In the genomic region with DNA sequence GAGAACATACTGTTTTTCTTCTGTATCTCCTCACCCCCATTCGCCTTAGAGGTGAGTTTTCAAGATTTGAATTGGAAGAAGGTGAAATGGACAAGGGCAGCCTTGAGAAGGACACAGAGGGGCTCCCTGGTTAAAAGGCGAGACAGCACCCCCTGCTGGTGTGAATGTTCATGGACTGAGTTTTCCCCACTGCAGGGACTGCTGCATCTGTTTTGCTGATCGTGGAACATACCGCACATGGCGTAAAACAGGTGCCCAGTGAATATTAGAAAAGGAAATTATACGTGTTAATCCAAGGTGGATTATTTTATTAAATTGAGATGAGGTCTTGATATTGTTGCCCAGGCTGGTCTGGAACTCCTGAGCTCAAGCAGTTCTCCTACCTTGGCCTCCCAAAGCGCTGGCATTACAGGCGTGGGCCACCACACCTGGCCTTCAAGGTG, we compare ENCODE assay signal across 8 cellular contexts. TPM values are rescaled to one million over a fixed set of nuclear protein-coding genes. Genes with fewer than 3 reads are reported as not detected.
DNase-seq lines count a peak whose midpoint lies in the region; ATAC-seq and TF ChIP-seq lines count a peak whose summit lies in the region.

No MANE protein-coding gene starts in this region.

- in situ Hi-C loops in GM13977 (cut with MboI; ENCODE audit: low pct_unique_long_range_greater_than_20kb, low sequenced_read_pairs, unreplicated experiment) = loop anchor here (25.0 kb wide), 1 partner anchor 267 kb away; a partner anchor contains a TSS

- WGBS in lung, 2 donors = 61% methylated on average over 8 of the region's 8 CpGs

- peaks cover 0 to 2% of the 10 kb centered on the region in 2 donors for H3K9me3 ChIP-seq in lung (ENCODE audit: control insufficient read depth in 2 of 2, insufficient read depth in 1 of 2, low read length in 1 of 2)

- DNase-seq in A172 (ENCODE audit: low spot score) = peak; percentile 63
- peak; percentile 68 for DNase-seq in GM13977 (ENCODE audit: low spot score)
- peak; percentile 1 for DNase-seq in NCI-H446 treated with DMSO at 0.1 percent for 48 hours (lab: John Stamatoyannopoulos, UW)
- peak; percentile 64 to 69 for DNase-seq in activated CD4-positive, alpha-beta T cell treated with anti-CD3 and anti-CD28 coated beads, Interleukin-2, amount 50 U/mL, for 24 hours (ENCODE audit: low read depth in 1 of 2, low spot score in 1 of 2)
- peak; percentile 89 for DNase-seq in dermis blood vessel endothelial cell
- peak; percentile 76 for DNase-seq in lung (ENCODE audit: low spot score)
- peak; percentile 33 for DNase-seq in stimulated activated CD8-positive, alpha-beta memory T cell treated with anti-CD3 and anti-CD28 coated beads, Interleukin-12 subunit alpha, Interleukin-12 subunit beta, amount 100 ng/mL, for 4 hours (ENCODE audit: low read depth)

- H3K4me3 ChIP-seq in lung = no peak overlapping the region

- peak; percentile 75 for ATAC-seq in lung (ENCODE audit: insufficient read depth, low FRiP score)
- no peak for ATAC-seq in HG03025 (IDR thresholded peaks at IDR 0.05; ENCODE audit: low FRiP score, unreplicated experiment)

- H3K27ac ChIP-seq in lung (ENCODE audit: low read depth in 1 of 2, low read length in 1 of 2) = no peak overlapping the region

- peaks cover 11 to 25% of the 10 kb centered on the region in 2 donors for H3K36me3 ChIP-seq in lung (ENCODE audit: control insufficient read depth in 2 of 2, insufficient read depth in 2 of 2, low read length in 2 of 2)

- TF ChIP-seq CTCF in GM13977 (IDR thresholded peaks at IDR 0.05; ENCODE audit: extremely low read depth, insufficient read depth, missing control alignments) (peak; percentile 75), lung (IDR thresholded peaks at IDR 0.05; ENCODE audit: control extremely low read depth, extremely low read depth) (peak; percentile 74)

- H3K4me1 ChIP-seq in lung (ENCODE audit: control insufficient read depth in 2 of 2, insufficient read depth in 2 of 2, low read length in 2 of 2) = no peaks in the 10 kb centered on the region

- H3K27me3 ChIP-seq in lung (ENCODE audit: control insufficient read depth, insufficient read depth) = no peaks in the 10 kb centered on the region

RNA-seq across cellular contexts. Expression of a gene that starts 54.5 kb away (rescaled TPM):
- 47.5 and 55.9 TPM in 2 replicates for total RNA-seq in A172 (2014; rRNA removed; shearing (Covaris generic))
- total RNA-seq in dermis blood vessel endothelial cell (44.4 and 80.1 TPM in 2 replicates), lung (10 to 100 TPM; 29.8 to 46.8 TPM)
- polyA plus RNA-seq in lung = 10 to 100 TPM in 1 of 2 donors, 1 to 10 TPM in 1; 7.4 to 15.3 TPM

Comparison
In these comparisons a context has a peak if more than half of its experiments do, and no peak if none do; other contexts are left out.
1. DNase-seq: peak in every context shown above with its lines; median percentile 89 in dermis blood vessel endothelial cell; 76 in lung; 68 in GM13977; 66 in activated CD4-positive, alpha-beta T cell treated with anti-CD3 and anti-CD28 coated beads, Interleukin-2, amount 50 U/mL, for 24 hours; 63 in A172; 33 in stimulated activated CD8-positive, alpha-beta memory T cell treated with anti-CD3 and anti-CD28 coated beads, Interleukin-12 subunit alpha, Interleukin-12 subunit beta, amount 100 ng/mL, for 4 hours; 1 in NCI-H446 treated with DMSO at 0.1 percent for 48 hours.